Comparison of ENCODE assay signal across 29 cellular contexts in the genomic region with DNA sequence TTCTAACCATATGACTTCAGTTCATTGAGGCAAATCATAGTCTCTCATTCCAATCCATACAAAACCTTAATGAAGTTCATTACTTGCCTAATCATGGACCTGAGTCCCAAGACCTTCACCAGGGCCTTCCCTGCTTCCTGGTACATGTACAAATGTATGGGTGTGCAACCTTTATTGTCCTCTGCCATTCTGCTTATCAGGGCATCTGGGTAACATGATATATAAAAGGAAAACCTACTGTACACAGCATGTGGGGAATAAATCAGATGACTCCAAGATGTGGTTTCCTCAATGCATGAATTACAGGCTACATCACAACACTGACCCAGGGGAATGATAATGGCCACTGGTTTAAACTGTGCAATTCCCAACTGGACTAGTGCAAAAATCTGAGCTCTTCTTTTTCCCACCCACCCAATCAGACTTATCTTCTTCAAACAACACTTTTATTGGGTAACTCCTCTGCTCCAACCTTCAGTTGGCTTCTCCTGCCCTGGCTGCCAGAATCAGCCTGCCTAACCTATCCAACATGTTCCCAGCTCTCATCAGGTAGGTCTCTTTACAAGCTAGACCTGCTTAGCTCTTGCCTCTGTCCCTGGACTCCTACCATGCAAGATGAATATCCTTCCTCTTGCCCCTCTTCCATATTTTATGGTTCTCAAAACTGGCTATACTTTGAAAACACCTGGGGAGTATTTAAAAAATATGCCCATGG.
"Had no signal": no experiment of that assay in that cellular context is flagged by ENCODE, and none has a peak within 500 bp of the region (broad histone marks: within the 10 kb centered on the region; RNA-seq: fewer than 3 reads in every experiment).

No MANE protein-coding gene starts in this region.

- H3K4me3 Mint-ChIP-seq: activated B cell treated with CpG ODN at 0.5 μM for 24 hours; activated CD8-positive, alpha-beta T cell treated with anti-CD3 and anti-CD28 coated beads for 36 hours; activated naive CD8-positive, alpha-beta T cell; activated T-cell treated with anti-CD3 and anti-CD28 coated beads, Interleukin-2, amount 50 U/mL, for 4 hours; effector memory CD8-positive, alpha-beta T cell; T-helper 17 cell; T-helper 2 cell treated with Interferon-gamma antibody and Interleukin-4, amounts not matched to agents 5 μg/mL and 100 μg/mL, for 36 hours had no signal

- H3K27me3 Mint-ChIP-seq: activated B cell treated with CpG ODN at 0.5 μM for 24 hours; activated CD8-positive, alpha-beta T cell treated with anti-CD3 and anti-CD28 coated beads for 36 hours; activated naive CD8-positive, alpha-beta T cell; effector memory CD8-positive, alpha-beta T cell; T-helper 17 cell had no signal

- H3K27ac Mint-ChIP-seq: activated B cell treated with CpG ODN at 0.5 μM for 24 hours; activated CD8-positive, alpha-beta T cell treated with anti-CD3 and anti-CD28 coated beads for 36 hours; activated naive CD8-positive, alpha-beta T cell; activated T-helper 2 cell treated with anti-CD3 and anti-CD28 coated beads, Interferon-gamma antibody, Interleukin-2, Interleukin-4, amounts not matched to agents 10 μg/mL and 5 μg/mL and 100 μg/mL, durations not matched to agents 14 hours and 24 hours and 36 hours; T-helper 17 cell; T-helper 2 cell treated with Interferon-gamma antibody and Interleukin-4, amounts not matched to agents 5 μg/mL and 100 μg/mL, for 36 hours had no signal

- DNase-seq: activated B cell treated with CpG ODN at 0.5 μM for 24 hours; activated CD4-positive, alpha-beta T cell treated with anti-CD3 and anti-CD28 coated beads for 48 hours; activated CD4-positive, alpha-beta T cell treated with anti-CD3 and anti-CD28 coated beads, Interleukin-2, amount 50 U/mL, for 1 hour; activated CD4-positive, alpha-beta T cell treated with anti-CD3 and anti-CD28 coated beads, Interleukin-2, amount 50 U/mL, for 48 hours; activated CD8-positive, alpha-beta memory T cell treated with anti-CD3 and anti-CD28 coated beads for 24 hours; activated CD8-positive, alpha-beta T cell treated with anti-CD3 and anti-CD28 coated beads for 36 hours; activated effector memory CD4-positive, alpha-beta T cell treated with anti-CD3 and anti-CD28 coated beads, Interleukin-2, amount 50 U/mL, for 16 hours; activated naive CD4-positive, alpha-beta T cell treated with anti-CD3 and anti-CD28 coated beads, Interleukin-2, amount 50 U/mL, for 16 hours; activated T-cell treated with anti-CD3 and anti-CD28 coated beads, Interleukin-2, amount 50 U/mL, for 4 hours; amniotic stem cell; anterior cingulate cortex; brain microvascular endothelial cell; caudate nucleus; cortex of kidney; dermis blood vessel endothelial cell; effector CD4-positive, alpha-beta T cell; effector memory CD8-positive, alpha-beta T cell; erythroblast; foreskin keratinocyte; gastrocnemius medialis; glutamatergic neuron; T-helper 1 cell; T-helper 17 cell; T1000; WERI-Rb-1 had no signal

- ATAC-seq: activated CD4-positive, CD25-positive, alpha-beta regulatory T cell treated with anti-CD3 and anti-CD28 coated beads, Interleukin-2, amount 50 U/mL, for 24 hours; activated CD8-positive, alpha-beta T cell treated with anti-CD3 and anti-CD28 coated beads for 36 hours; activated T-cell treated with anti-CD3 and anti-CD28 coated beads, Interleukin-2, amount 50 U/mL, for 4 hours; effector memory CD8-positive, alpha-beta T cell; foreskin keratinocyte; gastrocnemius medialis; T-helper 17 cell had no signal

- H3K9me3 Mint-ChIP-seq: activated B cell treated with CpG ODN at 0.5 μM for 24 hours; activated CD8-positive, alpha-beta T cell treated with anti-CD3 and anti-CD28 coated beads for 36 hours; activated T-cell treated with anti-CD3 and anti-CD28 coated beads, Interleukin-2, amount 50 U/mL, for 4 hours; activated T-helper 2 cell treated with anti-CD3 and anti-CD28 coated beads, Interferon-gamma antibody, Interleukin-2, Interleukin-4, amounts not matched to agents 10 μg/mL and 5 μg/mL and 100 μg/mL, durations not matched to agents 14 hours and 24 hours and 36 hours; effector memory CD8-positive, alpha-beta T cell; T-helper 2 cell treated with Interferon-gamma antibody and Interleukin-4, amounts not matched to agents 5 μg/mL and 100 μg/mL, for 36 hours had no signal
